8 cellular contexts compared by ENCODE assay signal in the genomic region with DNA sequence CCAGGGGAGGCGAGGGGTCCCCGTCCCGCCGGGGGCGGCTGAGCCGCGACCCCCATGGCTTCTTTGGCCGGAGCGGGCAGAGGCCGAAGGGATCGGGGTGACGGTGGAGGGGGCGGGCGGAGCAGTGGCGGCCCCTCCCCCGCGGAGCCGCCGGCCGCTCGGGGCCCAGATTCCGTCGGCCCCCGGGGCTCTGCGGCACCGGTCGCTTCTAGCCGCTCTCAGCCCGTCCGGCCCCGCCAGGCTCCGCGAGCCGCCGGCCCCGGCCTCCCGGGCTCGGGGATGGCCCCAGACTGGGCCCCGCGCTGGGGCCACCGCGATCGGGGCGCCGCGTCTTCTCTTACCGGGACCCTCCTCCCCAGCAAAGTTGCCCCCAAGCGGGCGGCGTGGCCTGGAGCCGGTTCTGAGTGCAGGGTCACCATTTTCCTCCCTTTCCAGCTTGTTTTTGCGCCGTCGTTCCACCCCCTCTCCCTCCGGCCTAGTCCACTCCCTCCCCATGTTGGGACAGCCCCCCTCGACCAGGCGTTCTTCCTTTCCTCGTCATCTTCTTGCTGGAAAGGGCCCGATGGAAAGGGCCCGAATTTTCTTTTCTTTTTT. TPM values are rescaled to one million over a fixed set of nuclear protein-coding genes. Genes with fewer than 3 reads are reported as not detected.
DNase-seq lines count a peak whose midpoint lies in the region; ATAC-seq, FAIRE-seq and TF ChIP-seq lines count a peak whose summit lies in the region.

No MANE protein-coding gene starts in this region.

- DNase-seq in GM12892 (ENCODE audit: insufficient read length) (peak; percentile 40), SK-N-SH (peak; percentile 69), keratinocyte (ENCODE audit: low read depth, low spot score) (no peak), smooth muscle cell (lab: John Stamatoyannopoulos, UW; ENCODE audit: unreplicated experiment) (peak; percentile 33)
- no peak for DNase-seq in central memory CD8-positive, alpha-beta T cell (ENCODE audit: low spot score in 2 of 2)

- H3K9me3 Mint-ChIP-seq in central memory CD8-positive, alpha-beta T cell, result no peaks in the 10 kb centered on the region

- WGBS in SK-N-SH (ENCODE audit: low lambda C conversion rate), result under 1% methylated on average over 16 of the region's 60 CpGs
- 1% methylated on average over 34 of the region's 60 CpGs for WGBS in smooth muscle cell (ENCODE audit: low lambda C conversion rate)

- TF ChIP-seq CTCF in 22Rv1 (IDR thresholded peaks at IDR 0.05) (no peak), SK-N-SH (IDR thresholded peaks at IDR 0.05) (no peak), keratinocyte (optimal IDR thresholded peaks at IDR 0.05 in 1 of 3, IDR thresholded peaks at IDR 0.05 in 1 of 3, conservative IDR thresholded peaks at IDR 0.05 in 1 of 3; ENCODE audit: extremely low read depth in 1 of 3, insufficient read depth in 2 of 3, low read length in 3 of 3) (no peak), smooth muscle cell (IDR thresholded peaks at IDR 0.05; ENCODE audit: borderline replicate concordance, insufficient read depth, poor library complexity, severe bottlenecking) (no peak)

- H3F3A ChIP-seq in SK-N-SH (replicated peaks; ENCODE audit: insufficient read depth) (peaks cover 20% of the 10 kb centered on the region), smooth muscle cell (ENCODE audit: low read depth) (peaks cover 17% of the 10 kb centered on the region)

- peak overlapping the region; percentile 83 for H3K27ac ChIP-seq in 22Rv1
- peak overlapping the region; percentile 96 to 97 for H3K27ac ChIP-seq in SK-N-SH (ENCODE audit: low read depth in 2 of 2, low read length in 1 of 2)
- H3K27ac ChIP-seq in keratinocyte (ENCODE audit: control insufficient read depth, insufficient read depth, low read length), result peak overlapping the region; percentile 83
- peak overlapping the region; percentile 98 for H3K27ac ChIP-seq in smooth muscle cell (ENCODE audit: low read depth)

- TF ChIP-seq EP300 in SK-N-SH (IDR thresholded peaks at IDR 0.05; ENCODE audit: borderline replicate concordance in 1 of 2, low read depth in 1 of 2, low read length in 1 of 2), result no peak

- H3K4me3 Mint-ChIP-seq in central memory CD8-positive, alpha-beta T cell, result peak overlapping the region; percentile 99

- peaks cover 39% of the 10 kb centered on the region for H3K4me1 Mint-ChIP-seq in central memory CD8-positive, alpha-beta T cell

- H3K4me2 ChIP-seq in SK-N-SH, result peak overlapping the region; percentile 81
- H3K4me2 ChIP-seq in keratinocyte (ENCODE audit: control insufficient read depth, extremely low read depth, insufficient read depth, low read depth, low read length), result peak overlapping the region; percentile 73
- H3K4me2 ChIP-seq in smooth muscle cell, result peak overlapping the region; percentile 96

- FAIRE-seq in GM12892 (lab: Jason Lieb, UNC), result no peak
- no peak for FAIRE-seq in keratinocyte (lab: Jason Lieb, UNC)

- peak overlapping the region; percentile 88 to 95 for H3K4me3 ChIP-seq in SK-N-SH (ENCODE audit: low read depth in 2 of 2, low read length in 1 of 2)
- H3K4me3 ChIP-seq in keratinocyte (ENCODE audit: control insufficient read depth in 2 of 3, extremely low read depth in 1 of 3, insufficient read depth in 2 of 3, low read depth in 1 of 3, low read length in 3 of 3), result peak overlapping the region; percentile 76 to 90 (median 79)
- H3K4me3 ChIP-seq in smooth muscle cell, result peak overlapping the region; percentile 98

- H3K9me2 ChIP-seq in SK-N-SH, result no peaks in the 10 kb centered on the region

- H2AFZ ChIP-seq in SK-N-SH (ENCODE audit: low read depth) (peak overlapping the region; percentile 73; the same call in 1 of the 2 replicates), keratinocyte (ENCODE audit: control insufficient read depth, low read length) (no peak overlapping the region), smooth muscle cell (ENCODE audit: low read depth) (peak overlapping the region; percentile 34)

- ATAC-seq in HG03066 (IDR thresholded peaks at IDR 0.05; ENCODE audit: low read depth, unreplicated experiment), result peak; percentile 10
- ATAC-seq in central memory CD8-positive, alpha-beta T cell (replicated peaks; ENCODE audit: extremely low read depth, poor library complexity, severe bottlenecking), result peak; percentile 8
- no peak for ATAC-seq in GM18873 (IDR thresholded peaks at IDR 0.05; ENCODE audit: low FRiP score, unreplicated experiment)

- H3K79me2 ChIP-seq in SK-N-SH (ENCODE audit: insufficient read depth), result peaks cover 71% of the 10 kb centered on the region
- peaks cover 62% of the 10 kb centered on the region for H3K79me2 ChIP-seq in keratinocyte (ENCODE audit: control insufficient read depth, insufficient read depth, low read length)
- H3K79me2 ChIP-seq in smooth muscle cell (ENCODE audit: low read depth), result peaks cover 59% of the 10 kb centered on the region

- H3K9me1 ChIP-seq in keratinocyte (ENCODE audit: control insufficient read depth, extremely low read depth, insufficient read depth, low read length), result no peaks in the 10 kb centered on the region

- H3K27me3 Mint-ChIP-seq in central memory CD8-positive, alpha-beta T cell, result no peaks in the 10 kb centered on the region

- CTCF ChIA-PET in SK-N-SH (lab: Yijun Ruan, JAX), result interaction anchor here (0.7 to 2.0 kb wide), 4 partner anchors 11 to 170 kb away, joined by 3 to 4 read pairs (median 3); no protein-coding TSS in a partner anchor

- TF ChIP-seq RAD21 in SK-N-SH (IDR thresholded peaks at IDR 0.05; ENCODE audit: low read length), result no peak

- H4K20me1 ChIP-seq in SK-N-SH (ENCODE audit: insufficient read depth), result peaks cover 42% of the 10 kb centered on the region
- H4K20me1 ChIP-seq in keratinocyte (ENCODE audit: control insufficient read depth, extremely low read depth, insufficient read depth, low read length), result no peaks in the 10 kb centered on the region
- H4K20me1 ChIP-seq in smooth muscle cell (ENCODE audit: low read depth), result peaks cover 49% of the 10 kb centered on the region

- H3K27me3 ChIP-seq in SK-N-SH (ENCODE audit: insufficient read depth), result no peaks in the 10 kb centered on the region
- H3K27me3 ChIP-seq in keratinocyte (ENCODE audit: control insufficient read depth, extremely low read depth, insufficient read depth, low read length), result no peaks in the 10 kb centered on the region
- H3K27me3 ChIP-seq in smooth muscle cell (ENCODE audit: low read depth), result no peaks in the 10 kb centered on the region

- POLR2A ChIA-PET in SK-N-SH (lab: Yijun Ruan, JAX), result no interaction called here

- H3K4me1 ChIP-seq in SK-N-SH (ENCODE audit: control insufficient read depth in 1 of 2, insufficient read depth in 2 of 2, low read depth in 1 of 2, low read length in 1 of 2), result peaks cover 20% of the 10 kb centered on the region in 2 experiments; a peak in 3 of 4 replicates
- H3K4me1 ChIP-seq in keratinocyte (ENCODE audit: control insufficient read depth, extremely low read depth, insufficient read depth, low read length), result peaks cover 22% of the 10 kb centered on the region
- H3K4me1 ChIP-seq in smooth muscle cell (ENCODE audit: low read depth), result peaks cover 38% of the 10 kb centered on the region

- H3K9ac ChIP-seq in SK-N-SH, result peak overlapping the region; percentile 95
- H3K9ac ChIP-seq in keratinocyte (ENCODE audit: control insufficient read depth, extremely low read depth, insufficient read depth, low read length), result peak overlapping the region; percentile 87
- H3K9ac ChIP-seq in smooth muscle cell (ENCODE audit: low read depth), result peak overlapping the region; percentile 99

- peaks cover 17% of the 10 kb centered on the region for H3K36me3 Mint-ChIP-seq in central memory CD8-positive, alpha-beta T cell (ENCODE audit: insufficient read depth)

- peak overlapping the region; percentile 97 for H3K27ac Mint-ChIP-seq in central memory CD8-positive, alpha-beta T cell (ENCODE audit: low read depth)

- dilution Hi-C loops in keratinocyte (cut with MboI; ENCODE audit: extremely low pct_ligation_motif_present, low sequenced_read_pairs), result no loop called here

- H3K9me3 ChIP-seq in SK-N-SH, result no peaks in the 10 kb centered on the region
- no peaks in the 10 kb centered on the region for H3K9me3 ChIP-seq in keratinocyte (ENCODE audit: control insufficient read depth, low read depth, low read length)
- H3K9me3 ChIP-seq in smooth muscle cell (replicated peaks; ENCODE audit: low read depth), result no peaks in the 10 kb centered on the region

- H3K36me3 ChIP-seq in SK-N-SH (replicated peaks in 1 of 2; ENCODE audit: control insufficient read depth in 1 of 2, insufficient read depth in 2 of 2, low read length in 1 of 2) (peaks cover 14 to 28% of the 10 kb centered on the region in 2 experiments), keratinocyte (ENCODE audit: control insufficient read depth in 2 of 2, extremely low read depth in 1 of 2, insufficient read depth in 2 of 2, low read length in 2 of 2) (peaks cover 3 to 9% of the 10 kb centered on the region in 2 experiments), smooth muscle cell (ENCODE audit: low read depth) (no peaks in the 10 kb centered on the region)

- no peak for TF ChIP-seq POLR2A in GM12892 (IDR thresholded peaks at IDR 0.05; ENCODE audit: low read depth, low read length)

TF ChIP-seq in SK-N-SH, 30 proteins besides CTCF, POLR2A, EP300 and RAD21 (continues in another document):
- TF ChIP-seq FOSL2 (IDR thresholded peaks at IDR 0.05; ENCODE audit: borderline replicate concordance, low read depth), result no peak
- peak; percentile 12; the same call in 1 of the 2 replicates for TF ChIP-seq TAF1 (IDR thresholded peaks at IDR 0.05; ENCODE audit: borderline replicate concordance, low read depth, low read length)
- TF ChIP-seq CHD2 (IDR thresholded peaks at IDR 0.05; ENCODE audit: low read length, partially characterized antibody), result peak; percentile 3
- TF ChIP-seq EZH2phosphoT487 (IDR thresholded peaks at IDR 0.05; ENCODE audit: borderline replicate concordance, low read depth), result no peak
- TF ChIP-seq GABPA (IDR thresholded peaks at IDR 0.05; ENCODE audit: low read depth), result 0 out of 2 replicates have a peak, but pooled peaks have one; percentile 13
- peak; percentile 36; the same call in 1 of the 2 replicates for TF ChIP-seq POLR2AphosphoS5 (IDR thresholded peaks at IDR 0.05; ENCODE audit: low read depth, low read length)
- no peak for TF ChIP-seq SMC3 (IDR thresholded peaks at IDR 0.05; ENCODE audit: low read depth, low read length)

RNA-seq across cellular contexts. Expression of a gene that starts 0.8 kb away (rescaled TPM):
- 16.9 TPM for polyA plus RNA-seq in GM12892 (2012; ENCODE audit: missing spikeins)
- polyA plus RNA-seq in SK-N-SH (2012; rRNA removed), result 7.2 and 11.0 TPM in 2 replicates
- polyA plus RNA-seq in SK-N-SH (2012; cell fraction: cytosol; rRNA removed), result 6.7 and 6.9 TPM in 2 replicates
- 15.4 and 34.9 TPM in 2 replicates for polyA plus RNA-seq in SK-N-SH (2012; cell fraction: nucleus; rRNA removed)
- polyA plus RNA-seq in keratinocyte, result 21.2 to 24.9 TPM (median 23.1 TPM) in 3 replicates
- polyA plus RNA-seq in keratinocyte (2011; ENCODE audit: low read depth), result 41.5 TPM
- polyA plus RNA-seq in keratinocyte (2011; cell fraction: cytosol; rRNA removed), result 4.4 and 9.4 TPM in 2 replicates
- 56.9 and 59.9 TPM in 2 replicates for polyA plus RNA-seq in keratinocyte (2011; cell fraction: nucleus; rRNA removed)
- 6.6 and 16.2 TPM in 2 replicates for polyA plus RNA-seq in keratinocyte (2012; ENCODE audit: low replicate concordance)
- 24.4 to 109 TPM (median 49.1 TPM) in 3 replicates for polyA minus RNA-seq in keratinocyte
- polyA minus RNA-seq in keratinocyte (2011; cell fraction: cytosol; rRNA and poly(A)+ RNA removed), result 14.4 TPM
- polyA minus RNA-seq in keratinocyte (2011; cell fraction: nucleus; rRNA and poly(A)+ RNA removed), result 67.6 and 136 TPM in 2 replicates
- total RNA-seq in smooth muscle cell, result 33.5 and 44.3 TPM in 2 replicates
- 4.2 and 10.0 TPM in 2 replicates for polyA plus RNA-seq in smooth muscle cell

Comparison
In these comparisons a context has a peak if more than half of its experiments do, and no peak if none do; other contexts are left out.
1. DNase-seq: peak in GM12892 (single experiment), SK-N-SH (single experiment) and smooth muscle cell (single experiment); none in central memory CD8-positive, alpha-beta T cell (0 of 2) and keratinocyte (single experiment).
2. Peak in every context shown above with its lines, with median percentiles within 50 percentile points of each other: H3K27ac ChIP-seq, H3K4me2 ChIP-seq, H3K4me3 ChIP-seq and H3K9ac ChIP-seq.